Comparison of ENCODE assay signal across 18 cellular contexts in the genomic region with DNA sequence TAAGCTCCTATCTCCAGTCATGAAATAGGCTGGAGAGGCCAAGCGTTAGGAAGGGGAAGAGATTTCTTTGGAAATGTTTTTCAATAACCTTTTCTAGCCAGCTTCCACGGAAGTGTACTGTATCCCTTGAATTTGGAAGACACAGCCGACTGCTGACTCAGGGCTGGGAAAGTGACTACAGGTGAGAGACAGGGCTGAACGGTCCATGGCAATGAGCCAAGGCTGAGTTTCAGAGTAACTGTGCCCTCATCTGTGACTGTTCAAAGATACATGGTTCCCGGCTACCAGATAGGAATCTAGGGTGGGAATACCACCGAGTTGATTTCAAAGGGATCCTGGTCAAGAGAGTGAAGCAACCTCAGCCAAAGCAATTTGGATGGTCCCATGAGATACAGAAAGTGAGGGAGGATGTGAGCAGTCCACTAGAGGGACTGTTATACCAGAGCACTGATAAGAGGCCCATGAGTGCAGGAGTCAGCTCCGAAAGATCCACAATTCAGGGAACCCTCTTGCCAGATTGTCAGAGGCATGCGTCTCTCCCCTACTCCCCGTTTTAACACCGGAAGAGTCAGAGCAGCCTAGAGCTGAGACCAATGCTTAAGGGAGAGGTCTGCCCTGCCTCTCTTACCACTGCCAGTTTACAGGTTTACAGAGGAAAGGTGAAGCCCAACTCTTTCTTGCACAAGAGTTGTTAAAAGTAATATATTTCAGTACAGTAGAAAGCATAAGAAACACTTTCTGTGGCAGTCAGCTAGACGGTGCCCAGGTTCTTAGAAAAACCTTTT. TPM values are rescaled to one million over a fixed set of nuclear protein-coding genes. Genes with fewer than 3 reads are reported as not detected.
DNase-seq lines count a peak whose midpoint lies in the region; ATAC-seq and TF ChIP-seq lines count a peak whose summit lies in the region.
"Had no signal": no experiment of that assay in that cellular context is flagged by ENCODE, and none has a peak within 500 bp of the region (broad histone marks: within the 10 kb centered on the region; RNA-seq: fewer than 3 reads in every experiment).

No MANE protein-coding gene starts in this region.

- H3K27me3 Mint-ChIP-seq in neural progenitor cell (ENCODE audit: insufficient read depth, low read depth), result no peaks in the 10 kb centered on the region

- POLR2A ChIA-PET in PC-3 (lab: Charles Lee; ENCODE audit: unreplicated experiment), result no interaction called here

- no peak overlapping the region for H3K4me3 Mint-ChIP-seq in neural progenitor cell

- H3F3A ChIP-seq in neural progenitor cell (ENCODE audit: low read depth) (no peaks in the 10 kb centered on the region), PC-3 (ENCODE audit: low read length, unreplicated experiment) (no peaks in the 10 kb centered on the region)

- H3K27ac ChIP-seq in neural progenitor cell (no peak overlapping the region), PC-3 (ENCODE audit: low read length) (no peak overlapping the region)
- H3K27ac ChIP-seq: 22Rv1, prostate gland, suprapubic skin had no signal

- no peaks in the 10 kb centered on the region for H3K36me3 Mint-ChIP-seq in neural progenitor cell

- peak; percentile 59 for ATAC-seq in GM21723 (IDR thresholded peaks at IDR 0.05; ENCODE audit: unreplicated experiment)
- peak; percentile 67 for ATAC-seq in HG03175 (IDR thresholded peaks at IDR 0.05; ENCODE audit: unreplicated experiment)
- no peak for ATAC-seq in PC-3
- no peak for ATAC-seq in left ventricle myocardium superior
- ATAC-seq: HCT116 had no signal

- CTCF ChIA-PET in PC-3 (lab: Charles Lee), result no interaction called here

- no peaks in the 10 kb centered on the region for H3K79me2 ChIP-seq in neural progenitor cell (ENCODE audit: low read depth)
- no peaks in the 10 kb centered on the region for H3K79me2 ChIP-seq in PC-3 (ENCODE audit: low read length)

- H3K36me3 ChIP-seq in neural progenitor cell, result no peaks in the 10 kb centered on the region
- H3K36me3 ChIP-seq in PC-3 (ENCODE audit: low read depth, low read length), result no peaks in the 10 kb centered on the region
- H3K36me3 ChIP-seq: prostate gland, suprapubic skin had no signal

- peak overlapping the region; percentile 69 for H2AFZ ChIP-seq in neural progenitor cell (replicated peaks)
- H2AFZ ChIP-seq in PC-3 (ENCODE audit: low read length), result no peak overlapping the region

- H3K27me3 ChIP-seq in neural progenitor cell, result no peaks in the 10 kb centered on the region
- peaks cover 37% of the 10 kb centered on the region for H3K27me3 ChIP-seq in PC-3 (ENCODE audit: low read length)
- H3K27me3 ChIP-seq: suprapubic skin had no signal

- no peaks in the 10 kb centered on the region for H3K9me3 Mint-ChIP-seq in neural progenitor cell

- H3K4me1 ChIP-seq in neural progenitor cell (no peaks in the 10 kb centered on the region), PC-3 (ENCODE audit: insufficient read depth, low read length) (no peaks in the 10 kb centered on the region)
- H3K4me1 ChIP-seq: prostate gland, suprapubic skin had no signal

- no TSS peak for BruUV-seq in PC-3 (replicated peaks; lab: Mats Ljungman, UMichigan)

- no peak overlapping the region for H3K4me3 ChIP-seq in neural progenitor cell
- H3K4me3 ChIP-seq in PC-3 (ENCODE audit: low read length), result no peak overlapping the region
- H3K4me3 ChIP-seq: prostate gland, suprapubic skin had no signal

- H3K4me1 Mint-ChIP-seq in neural progenitor cell, result peaks cover 9% of the 10 kb centered on the region

- intact Hi-C loops in PC-3 (cut with micrococcal nuclease), result no loop called here
- intact Hi-C loops in left ventricle myocardium superior (cut with micrococcal nuclease), result no loop called here

- no peak for TF ChIP-seq CTCF in neural progenitor cell (IDR thresholded peaks at IDR 0.05)
- no peak for TF ChIP-seq CTCF in PC-3 (conservative IDR thresholded peaks at IDR 0.05; ENCODE audit: low read depth, low read length)

- DNase-seq in DMS53 (lab: John Stamatoyannopoulos, UW) (peak; percentile 4), DMS53 treated with DMSO at 0.1 percent for 48 hours (lab: John Stamatoyannopoulos, UW; ENCODE audit: unreplicated experiment) (no peak), neural progenitor cell (ENCODE audit: low spot score) (no peak), PC-3 (no peak), NCI-H2196 treated with DMSO at 0.1 percent for 48 hours (lab: John Stamatoyannopoulos, UW; ENCODE audit: unreplicated experiment) (no peak), left ventricle myocardium superior (no peak)
- DNase-seq: KBM-7; NCI-H748 treated with DMSO at 0.1 percent for 48 hours; SHP77 treated with DMSO at 0.1 percent for 48 hours; stimulated activated CD4-positive, alpha-beta T cell treated with anti-CD3 and anti-CD28 coated beads, Interleukin-15, amount 100 ng/mL, for 24 hours; T-helper 9 cell had no signal

- no peaks in the 10 kb centered on the region for H3K9me3 ChIP-seq in neural progenitor cell (ENCODE audit: low read depth)
- no peaks in the 10 kb centered on the region for H3K9me3 ChIP-seq in PC-3 (ENCODE audit: low read length)
- H3K9me3 ChIP-seq: prostate gland, suprapubic skin had no signal

- H3K9me2 ChIP-seq in PC-3 (replicated peaks; ENCODE audit: low read length), result no peaks in the 10 kb centered on the region

- H4K20me1 ChIP-seq in neural progenitor cell (ENCODE audit: low read depth) (no peaks in the 10 kb centered on the region), PC-3 (ENCODE audit: low read length) (no peaks in the 10 kb centered on the region)

- H3K27ac Mint-ChIP-seq in neural progenitor cell, result no peak overlapping the region

- H3K9ac ChIP-seq in neural progenitor cell (no peak overlapping the region), PC-3 (ENCODE audit: low read length) (no peak overlapping the region)

- no peak overlapping the region for H3K4me2 ChIP-seq in neural progenitor cell
- no peak overlapping the region for H3K4me2 ChIP-seq in PC-3 (ENCODE audit: low read length)

RNA-seq across cellular contexts. Expression of a gene that starts 3.2 kb away (rescaled TPM):
- total RNA-seq in neural progenitor cell (ENCODE audit: low replicate concordance), result not detected in 2 replicates
- not detected in 2 replicates for total RNA-seq in PC-3 (2014; rRNA removed)
- not detected for total RNA-seq in left ventricle myocardium superior
- total RNA-seq: glomerular endothelial cell, prostate gland, suprapubic skin had no signal

Comparison
In these comparisons a context has a peak if more than half of its experiments do, and no peak if none do; other contexts are left out.
1. ATAC-seq: peak in GM21723 (single experiment) and HG03175 (single experiment); none in PC-3 (single experiment) and left ventricle myocardium superior (single experiment).